ENCODE assay signal across 8 cellular contexts in genomic region chr11:12195773-12196172, GRCh38.
DNase-seq lines count a peak whose midpoint lies in the region; ATAC-seq and TF ChIP-seq lines count a peak whose summit lies in the region.

No MANE protein-coding gene starts in this region.

- H3K9me3 ChIP-seq in spleen (no peaks in the 10 kb centered on the region), GM23248 (ENCODE audit: low read depth) (no peaks in the 10 kb centered on the region)

- H3K79me2 ChIP-seq in GM23248 (ENCODE audit: insufficient read depth): peaks cover 83% of the 10 kb centered on the region

- peak; percentile 44 for DNase-seq in activated T-cell treated with anti-CD3 and anti-CD28 coated beads, Interleukin-2, amount 50 U/mL, for 1 hour
- DNase-seq in spleen (no peak), germinal center (ENCODE audit: low spot score) (no peak), substantia nigra (lab: John Stamatoyannopoulos, UW) (no peak), ACHN (no peak), GM23248 (no peak)

- TF ChIP-seq POLR2A in spleen (IDR thresholded peaks at IDR 0.05): no peak

- H3K36me3 ChIP-seq in spleen (no peaks in the 10 kb centered on the region), GM23248 (ENCODE audit: low read depth) (0 out of 2 replicates have a peak, but pooled peaks cover 3% of the 10 kb centered on the region)

- peak overlapping the region in 4 of 8 donors; percentile 1 to 57 (median 20) for H3K4me3 ChIP-seq in spleen
- no peak overlapping the region for H3K4me3 ChIP-seq in GM23248

- no peaks in the 10 kb centered on the region for H3K9me2 ChIP-seq in GM23248 (ENCODE audit: insufficient read depth)

- H3K27me3 ChIP-seq in spleen (replicated peaks in 1 of 7): no peaks in the 10 kb centered on the region
- H3K27me3 ChIP-seq in GM23248 (replicated peaks; ENCODE audit: insufficient read depth): no peaks in the 10 kb centered on the region

- intact Hi-C loops in spleen (cut with DNase I; ENCODE audit: low total_unique reads): no loop called here

- no peak overlapping the region for H3K9ac ChIP-seq in GM23248

- H3K4me1 ChIP-seq in spleen (peaks cover 0 to 44% (median 15%) of the 10 kb centered on the region in 6 donors), GM23248 (ENCODE audit: insufficient read depth) (peaks cover 23% of the 10 kb centered on the region)

- H4K20me1 ChIP-seq in GM23248 (ENCODE audit: insufficient read depth): no peaks in the 10 kb centered on the region

- H3K4me2 ChIP-seq in GM23248 (ENCODE audit: unreplicated experiment): no peak overlapping the region

- no peak overlapping the region for H2AFZ ChIP-seq in GM23248

- H3F3A ChIP-seq in GM23248 (ENCODE audit: insufficient read depth): peaks cover 17% of the 10 kb centered on the region

- in situ Hi-C loops in ACHN (cut with HindIII; ENCODE audit: low pct_ligation_motif_present, low pct_unique_long_range_greater_than_20kb, low sequenced_read_pairs) (no loop called here), GM23248 (cut with MboI) (no loop called here)

- ATAC-seq in GM19328 (IDR thresholded peaks at IDR 0.05; ENCODE audit: unreplicated experiment) (peak; percentile 64), HG03139 (IDR thresholded peaks at IDR 0.05; ENCODE audit: unreplicated experiment) (peak; percentile 85)

- WGBS in spleen, 5 donors: 49 to 65% (median 59%) methylated on average over 5 of the region's 5 CpGs
- 96 to 98% methylated on average over 5 of the region's 5 CpGs for WGBS in GM23248 (ENCODE audit: low coverage in 1 of 2, low lambda C conversion rate in 2 of 2, missing lambda C conversion rate in 2 of 2), 2 experiments

- TF ChIP-seq CTCF in spleen (IDR thresholded peaks at IDR 0.05 in 8 of 11, conservative IDR thresholded peaks at IDR 0.05 in 3 of 11): no peak

- H3K27ac ChIP-seq in spleen (peak overlapping the region in 7 of 8 donors; percentile 6 to 84 (median 60)), substantia nigra (ENCODE audit: low read depth, low read length, poor library complexity, severe bottlenecking) (no peak overlapping the region), GM23248 (no peak overlapping the region)

Comparison
In these comparisons a context has a peak if more than half of its experiments do, and no peak if none do; other contexts are left out.
1. H3K27ac ChIP-seq: peak in spleen (7 of 8); none in substantia nigra (single experiment) and GM23248 (single experiment).